Comparison of ENCODE assay signal across 20 cellular contexts in the genomic region with DNA sequence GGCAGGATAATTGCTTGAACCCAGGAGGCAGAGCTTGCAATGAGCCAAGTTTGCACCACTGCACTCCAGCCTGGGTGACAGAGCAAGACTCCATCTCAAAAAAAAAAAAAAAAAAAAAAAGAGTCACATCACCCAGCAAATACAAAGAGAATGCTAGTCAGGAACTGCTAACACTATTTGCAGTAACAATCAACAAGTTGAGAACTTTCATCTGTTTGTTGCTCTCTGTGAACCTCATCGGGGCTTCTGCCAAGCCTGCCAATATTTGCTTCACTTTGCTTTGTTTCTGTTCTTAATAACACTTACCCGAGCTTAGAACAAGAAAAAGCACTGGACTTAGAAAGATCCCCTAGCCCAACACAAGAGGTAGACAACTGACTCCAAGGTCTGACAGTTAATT.
DNase-seq lines count a peak whose midpoint lies in the region; ATAC-seq, FAIRE-seq and TF ChIP-seq lines count a peak whose summit lies in the region.
"Had no signal": no experiment of that assay in that cellular context is flagged by ENCODE, and none has a peak within 500 bp of the region (broad histone marks: within the 10 kb centered on the region; RNA-seq: fewer than 3 reads in every experiment).

No MANE protein-coding gene starts in this region.

- no peaks in the 10 kb centered on the region for H3K79me2 ChIP-seq in HepG2 (ENCODE audit: insufficient read depth, low read length)

- H3K4me3 ChIP-seq in HepG2 (replicated peaks in 1 of 3; ENCODE audit: insufficient read depth in 1 of 3, low read depth in 2 of 3, low read length in 3 of 3), result no peak overlapping the region
- no peak overlapping the region for H3K4me3 ChIP-seq in right lobe of liver
- H3K4me3 ChIP-seq in ovary, result no peak overlapping the region
- H3K4me3 ChIP-seq: A549; BLaER1 treated with 17β-estradiol and CSF1 and Interleukin-3, amounts not matched to agents 10 nM and 100 nM had no signal

- H3K9me3 ChIP-seq in HepG2 (ENCODE audit: low read length) (no peaks in the 10 kb centered on the region), right lobe of liver (no peaks in the 10 kb centered on the region), ovary (no peaks in the 10 kb centered on the region)
- H3K9me3 ChIP-seq: A549; BLaER1 treated with 17β-estradiol and CSF1 and Interleukin-3, amounts not matched to agents 10 nM and 100 nM; Caco-2 had no signal

- peak; percentile 23 for ATAC-seq in Right ventricle myocardium inferior
- peak; percentile 64 for ATAC-seq in HepG2
- no peak for ATAC-seq in right lobe of liver
- ATAC-seq: A549; CD8-positive, alpha-beta T cell had no signal

- H4K20me1 ChIP-seq in HepG2 (ENCODE audit: insufficient read depth, low read length), result no peaks in the 10 kb centered on the region
- H4K20me1 ChIP-seq: BLaER1 treated with 17β-estradiol and CSF1 and Interleukin-3, amounts not matched to agents 10 nM and 100 nM had no signal

- POLR2A ChIA-PET in HepG2 (lab: Yijun Ruan, JAX), result interaction anchor here (0.6 kb wide), 1 partner anchor 142 kb away, joined by 3 read pairs; no protein-coding TSS in a partner anchor

- peak; percentile 48 for FAIRE-seq in HepG2 (lab: Jason Lieb, UNC)
- FAIRE-seq: A549, D721Med, GM12891, GM19239 had no signal

- no peak overlapping the region for H3K9ac ChIP-seq in HepG2 (ENCODE audit: insufficient read depth, low read depth, low read length)
- H3K9ac ChIP-seq: BLaER1 treated with 17β-estradiol and CSF1 and Interleukin-3, amounts not matched to agents 10 nM and 100 nM had no signal

- H3K4me1 ChIP-seq in HepG2 (ENCODE audit: insufficient read depth, low read length) (peaks cover 91% of the 10 kb centered on the region), right lobe of liver (no peaks in the 10 kb centered on the region), ovary (ENCODE audit: insufficient read depth) (no peaks in the 10 kb centered on the region)

- TF ChIP-seq RAD21 in HepG2 (CRISPR knock-in tag; IDR thresholded peaks at IDR 0.05), result no peak

- no TSS peak for BruUV-seq in HepG2 (replicated peaks; lab: Mats Ljungman, UMichigan)

- DNase-seq in Right ventricle myocardium inferior (ENCODE audit: missing footprints), result no peak
- DNase-seq in cardiac septum (ENCODE audit: low spot score), result no peak
- DNase-seq in HepG2 (ENCODE audit: low spot score), result peak; percentile 48
- DNase-seq in right lobe of liver, result no peak
- DNase-seq in ovary, result peak in 3 of 5 donors; percentile 14 to 24 (median 21)
- no peak for DNase-seq in mesenteric fat pad (ENCODE audit: low spot score)
- DNase-seq: AML-193; Caco-2; Calu3; CD4-positive, alpha-beta T cell; CD8-positive, alpha-beta T cell; DMS79 treated with DMSO at 0.1 percent for 48 hours; GF-D8 had no signal

- CTCF ChIA-PET in HepG2 (lab: Yijun Ruan, JAX; ENCODE audit: low intra/inter-chr PET ratio, low total read pairs), result no interaction called here

- TF ChIP-seq POLR2A in HepG2 (IDR thresholded peaks at IDR 0.05; ENCODE audit: insufficient read depth in 1 of 2, low read depth in 2 of 2, low read length in 2 of 2) (no peak), right lobe of liver (IDR thresholded peaks at IDR 0.05) (no peak), ovary (IDR thresholded peaks at IDR 0.05) (no peak)

- H3K4me2 ChIP-seq in HepG2 (ENCODE audit: low read depth, low read length), result peak overlapping the region; percentile 54; the same call in 1 of the 2 replicates
- H3K4me2 ChIP-seq: A549; BLaER1 treated with 17β-estradiol and CSF1 and Interleukin-3, amounts not matched to agents 10 nM and 100 nM had no signal

- H2AFZ ChIP-seq in HepG2 (ENCODE audit: low read length), result no peak overlapping the region

- 6% methylated on average over 2 of the region's 2 CpGs for WGBS in HepG2 (ENCODE audit: low lambda C conversion rate)
- 33% methylated on average over 2 of the region's 2 CpGs for WGBS in right lobe of liver (ENCODE audit: insufficient coverage, low coverage, low lambda C conversion rate, missing lambda C conversion rate)
- WGBS in ovary, 3 donors, result 6 to 25% (median 13%) methylated on average over 2 of the region's 2 CpGs

- TF ChIP-seq CTCF in HepG2 (CRISPR knock-in tag; IDR thresholded peaks at IDR 0.05) (no peak), right lobe of liver (IDR thresholded peaks at IDR 0.05) (no peak), ovary (IDR thresholded peaks at IDR 0.05) (no peak)

- H3K36me3 ChIP-seq in HepG2 (replicated peaks in 1 of 2; ENCODE audit: control insufficient read depth in 1 of 2, insufficient read depth in 2 of 2, low read length in 2 of 2), result no peaks in the 10 kb centered on the region
- H3K36me3 ChIP-seq in right lobe of liver, result no peaks in the 10 kb centered on the region
- H3K36me3 ChIP-seq in ovary, result no peaks in the 10 kb centered on the region
- H3K36me3 ChIP-seq: BLaER1 treated with 17β-estradiol and CSF1 and Interleukin-3, amounts not matched to agents 10 nM and 100 nM had no signal

- intact Hi-C loops in Right ventricle myocardium inferior (cut with DNase I), result no loop called here
- intact Hi-C loops in cardiac septum (cut with DNase I), result no loop called here
- intact Hi-C loops in HepG2 (cut with micrococcal nuclease; ENCODE audit: unreplicated experiment), result loop anchor here (5.0 kb wide), 1 partner anchor 46 kb away; no protein-coding TSS in a partner anchor
- intact Hi-C loops in right lobe of liver (cut with DNase I), result no loop called here
- intact Hi-C loops in ovary (cut with DNase I), result no loop called here

- H3K27ac ChIP-seq in HepG2 (ENCODE audit: extremely low read length, insufficient read depth, low read length), result peak overlapping the region; percentile 68
- no peak overlapping the region for H3K27ac ChIP-seq in right lobe of liver
- no peak overlapping the region for H3K27ac ChIP-seq in ovary
- H3K27ac ChIP-seq: 22Rv1; A549; BLaER1 treated with 17β-estradiol and CSF1 and Interleukin-3, amounts not matched to agents 10 nM and 100 nM; C4-2B had no signal

- H3K27me3 ChIP-seq in HepG2 (ENCODE audit: control insufficient read depth in 1 of 2, insufficient read depth in 2 of 2, low read length in 2 of 2) (no peaks in the 10 kb centered on the region), right lobe of liver (no peaks in the 10 kb centered on the region), ovary (no peaks in the 10 kb centered on the region)
- H3K27me3 ChIP-seq: BLaER1 treated with 17β-estradiol and CSF1 and Interleukin-3, amounts not matched to agents 10 nM and 100 nM had no signal

- in situ Hi-C loops in HepG2 (cut with HindIII; ENCODE audit: extremely low pct_ligation_motif_present, low pct_unique_long_range_greater_than_20kb), result no loop called here

- no peak for TF ChIP-seq EP300 in HepG2 (IDR thresholded peaks at IDR 0.05; ENCODE audit: low read depth in 2 of 2, low read length in 2 of 2)
- TF ChIP-seq EP300 in HepG2 (CRISPR knock-in tag; IDR thresholded peaks at IDR 0.05; ENCODE audit: borderline replicate concordance), result no peak
- TF ChIP-seq EP300 in ovary (IDR thresholded peaks at IDR 0.05), result no peak

TF ChIP-seq in HepG2, 621 proteins besides CTCF, POLR2A, EP300 and RAD21 (continues in another document):
- TF ChIP-seq SOX13 (IDR thresholded peaks at IDR 0.05), result no peak
- TF ChIP-seq SOX13 (CRISPR knock-in tag; conservative IDR thresholded peaks at IDR 0.05 in 1 of 2, IDR thresholded peaks at IDR 0.05 in 1 of 2), result peak in 1 of 2 experiments; percentile 61; a peak in 1 of 4 replicates
- no peak for TF ChIP-seq RXRB (CRISPR knock-in tag; IDR thresholded peaks at IDR 0.05; ENCODE audit: borderline replicate concordance)
- TF ChIP-seq, protein P1, sequence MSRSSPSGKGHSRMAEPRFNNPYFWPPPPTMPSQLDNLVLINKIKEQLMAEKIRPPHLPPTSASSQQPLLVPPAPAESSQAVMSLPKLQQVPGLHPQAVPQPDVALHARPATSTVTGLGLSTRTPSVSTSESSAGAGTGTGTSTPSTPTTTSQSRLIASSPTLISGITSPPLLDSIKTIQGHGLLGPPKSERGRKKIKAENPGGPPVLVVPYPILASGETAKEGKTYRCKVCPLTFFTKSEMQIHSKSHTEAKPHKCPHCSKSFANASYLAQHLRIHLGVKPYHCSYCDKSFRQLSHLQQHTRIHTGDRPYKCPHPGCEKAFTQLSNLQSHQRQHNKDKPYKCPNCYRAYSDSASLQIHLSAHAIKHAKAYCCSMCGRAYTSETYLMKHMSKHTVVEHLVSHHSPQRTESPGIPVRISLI (CRISPR knock-in tag; IDR thresholded peaks at IDR 0.05; ENCODE audit: borderline replicate concordance), result peak; percentile 84; the same call in 1 of the 2 replicates
- no peak for TF ChIP-seq RELA (CRISPR knock-in tag; IDR thresholded peaks at IDR 0.05)
- TF ChIP-seq, protein P2, sequence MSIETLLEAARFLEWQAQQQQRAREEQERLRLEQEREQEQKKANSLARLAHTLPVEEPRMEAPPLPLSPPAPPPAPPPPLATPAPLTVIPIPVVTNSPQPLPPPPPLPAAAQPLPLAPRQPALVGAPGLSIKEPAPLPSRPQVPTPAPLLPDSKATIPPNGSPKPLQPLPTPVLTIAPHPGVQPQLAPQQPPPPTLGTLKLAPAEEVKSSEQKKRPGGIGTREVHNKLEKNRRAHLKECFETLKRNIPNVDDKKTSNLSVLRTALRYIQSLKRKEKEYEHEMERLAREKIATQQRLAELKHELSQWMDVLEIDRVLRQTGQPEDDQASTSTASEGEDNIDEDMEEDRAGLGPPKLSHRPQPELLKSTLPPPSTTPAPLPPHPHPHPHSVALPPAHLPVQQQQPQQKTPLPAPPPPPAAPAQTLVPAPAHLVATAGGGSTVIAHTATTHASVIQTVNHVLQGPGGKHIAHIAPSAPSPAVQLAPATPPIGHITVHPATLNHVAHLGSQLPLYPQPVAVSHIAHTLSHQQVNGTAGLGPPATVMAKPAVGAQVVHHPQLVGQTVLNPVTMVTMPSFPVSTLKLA (IDR thresholded peaks at IDR 0.05), result no peak

Comparison
In these comparisons a context has a peak if more than half of its experiments do, and no peak if none do; other contexts are left out.
1. ATAC-seq: peak in Right ventricle myocardium inferior (single experiment) and HepG2 (single experiment); none in right lobe of liver (0 of 4).
2. DNase-seq: peak in HepG2 (single experiment) and ovary (3 of 5); none in Right ventricle myocardium inferior (single experiment), cardiac septum (single experiment), right lobe of liver (0 of 3) and mesenteric fat pad (single experiment).